In the genomic region with DNA sequence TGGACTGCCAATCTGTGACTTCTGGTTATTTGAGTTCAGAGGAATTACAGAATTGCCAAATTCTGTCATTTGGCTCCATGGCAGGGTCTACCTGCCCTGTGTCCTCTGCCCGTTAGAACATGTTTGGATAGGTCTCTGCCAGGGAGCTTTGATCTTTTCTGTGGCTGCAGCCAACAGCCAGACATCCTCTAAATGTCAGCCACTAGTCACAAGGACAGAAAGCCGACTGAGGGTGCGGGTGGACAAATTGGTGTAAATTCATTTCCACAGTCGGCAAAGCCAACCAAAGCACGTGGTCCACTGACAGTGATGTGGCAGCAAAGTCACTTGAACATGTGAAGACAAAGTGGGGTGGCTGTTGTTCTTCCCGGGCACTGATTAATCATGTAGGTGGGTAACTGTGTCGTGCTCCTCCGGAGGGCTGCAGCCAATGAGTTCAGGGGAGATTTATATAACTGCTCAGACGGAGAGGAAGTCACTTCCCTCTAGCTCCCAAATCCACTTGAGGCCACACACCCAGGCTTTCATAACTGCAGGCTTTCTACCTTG, we compare ENCODE assay signal across 1 cellular context.
TF ChIP-seq lines count a peak whose summit lies in the region.

No MANE protein-coding gene starts in this region.

TF ChIP-seq in liver, 16 proteins besides CTCF, POLR2A, EP300 and RAD21 (continued from another document):
- TF ChIP-seq REST (IDR thresholded peaks at IDR 0.05) (peak; percentile 65), GABPA (IDR thresholded peaks at IDR 0.05 in 1 of 2, conservative IDR thresholded peaks at IDR 0.05 in 1 of 2) (peak in 1 of 2 donors; percentile 32), SP1 (IDR thresholded peaks at IDR 0.05) (peak; percentile 94), YY1 (IDR thresholded peaks at IDR 0.05) (peak; percentile 87), EGR1 (IDR thresholded peaks at IDR 0.05; ENCODE audit: low read depth in 2 of 2) (peak in 1 of 2 donors; percentile 87)
- TF ChIP-seq, protein P1, sequence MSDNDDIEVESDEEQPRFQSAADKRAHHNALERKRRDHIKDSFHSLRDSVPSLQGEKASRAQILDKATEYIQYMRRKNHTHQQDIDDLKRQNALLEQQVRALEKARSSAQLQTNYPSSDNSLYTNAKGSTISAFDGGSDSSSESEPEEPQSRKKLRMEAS (IDR thresholded peaks at IDR 0.05) = peak; percentile 93
